Comparison of ENCODE assay signal across 13 cellular contexts in genomic region chr10:93757766-93758509, GRCh38. TPM values are rescaled to one million over a fixed set of nuclear protein-coding genes. Genes with fewer than 3 reads are reported as not detected.
DNase-seq lines count a peak whose midpoint lies in the region; ATAC-seq, FAIRE-seq and TF ChIP-seq lines count a peak whose summit lies in the region.
"Had no signal": no experiment of that assay in that cellular context is flagged by ENCODE, and none has a peak within 500 bp of the region (broad histone marks: within the 10 kb centered on the region; RNA-seq: fewer than 3 reads in every experiment).

Gene LGI1, plus strand, starts transcription at chr10:93757936. Its CDS starts 209 bp downstream, at chr10:93758145.

- no peaks in the 10 kb centered on the region for H3K79me2 ChIP-seq in HepG2 (ENCODE audit: insufficient read depth, low read length)

- H3K27me3 ChIP-seq in liver (ENCODE audit: control insufficient read depth in 4 of 4, insufficient read depth in 4 of 4, low read length in 3 of 4), result no peaks in the 10 kb centered on the region
- peaks cover 0 to 46% of the 10 kb centered on the region in 2 experiments for H3K27me3 ChIP-seq in HepG2 (ENCODE audit: control insufficient read depth in 1 of 2, insufficient read depth in 2 of 2, low read length in 2 of 2)
- H3K27me3 ChIP-seq in esophagus squamous epithelium, result peaks cover 0 to 29% (median 0%) of the 10 kb centered on the region in 4 donors

- POLR2A ChIA-PET in HepG2 (lab: Yijun Ruan, JAX), result no interaction called here

- H3K4me1 Mint-ChIP-seq in neural crest cell, result peaks cover 80% of the 10 kb centered on the region
- H3K4me1 Mint-ChIP-seq: activated naive CD8-positive, alpha-beta T cell treated with anti-CD3 and anti-CD28 coated beads, Interleukin-2, amount 10 ng/mL, durations not matched to agents 7 days and 5 days had no signal

- 44% methylated on average over 17 of the region's 17 CpGs for WGBS in liver
- WGBS in HepG2 (ENCODE audit: low lambda C conversion rate), result 26% methylated on average over 17 of the region's 17 CpGs
- WGBS in esophagus squamous epithelium, 2 donors, result 29 to 39% methylated on average over 11 to 17 of the region's 17 CpGs
- 11% methylated on average over 17 of the region's 17 CpGs for WGBS in urinary bladder

- intact Hi-C loops in HepG2 (cut with micrococcal nuclease; ENCODE audit: unreplicated experiment), result no loop called here
- intact Hi-C loops in esophagus squamous epithelium (cut with DNase I), result no loop called here

- DNase-seq in HepG2 (ENCODE audit: low spot score), result no peak
- DNase-seq in esophagus squamous epithelium (lab: John Stamatoyannopoulos, UW), result no peak
- DNase-seq in neural crest cell (ENCODE audit: low read depth, low spot score), result no peak
- DNase-seq in NCI-H187 (lab: John Stamatoyannopoulos, UW), result no peak
- DNase-seq in AML-193 (lab: John Stamatoyannopoulos, UW), result no peak
- DNase-seq: activated naive CD8-positive, alpha-beta T cell treated with anti-CD3 and anti-CD28 coated beads, Interleukin-2, amount 10 ng/mL, durations not matched to agents 7 days and 5 days; foreskin keratinocyte; NCI-H2029 treated with DMSO at 0.1 percent for 48 hours; stimulated activated CD4-positive, alpha-beta T cell treated with anti-CD3 and anti-CD28 coated beads, Interleukin-4, amount 100 ng/mL, for 1 hour had no signal

- no peak for FAIRE-seq in HepG2 (lab: Jason Lieb, UNC)

- TF ChIP-seq EP300 in HepG2 (IDR thresholded peaks at IDR 0.05; ENCODE audit: low read depth in 2 of 2, low read length in 2 of 2) (no peak), HepG2 (CRISPR knock-in tag; IDR thresholded peaks at IDR 0.05; ENCODE audit: borderline replicate concordance) (no peak)

- peak within 1 kb of the TSS in 1 of 2 donors; percentile 26 for H3K27ac ChIP-seq in liver (ENCODE audit: low read depth in 1 of 2, low read length in 2 of 2)
- H3K27ac ChIP-seq in HepG2 (ENCODE audit: extremely low read length, insufficient read depth, low read length), result no peak within 1 kb of the TSS
- peak within 1 kb of the TSS; percentile 30 to 80 (median 62) for H3K27ac ChIP-seq in esophagus squamous epithelium
- no peak within 1 kb of the TSS for H3K27ac ChIP-seq in urinary bladder (ENCODE audit: low read depth)
- H3K27ac ChIP-seq: foreskin keratinocyte had no signal

- H3K36me3 Mint-ChIP-seq in neural crest cell (ENCODE audit: low read depth), result no peaks in the 10 kb centered on the region
- H3K36me3 Mint-ChIP-seq: activated naive CD8-positive, alpha-beta T cell treated with anti-CD3 and anti-CD28 coated beads, Interleukin-2, amount 10 ng/mL, durations not matched to agents 7 days and 5 days had no signal

- H3K4me3 Mint-ChIP-seq in neural crest cell, result peak within 1 kb of the TSS; percentile 93
- H3K4me3 Mint-ChIP-seq: activated naive CD8-positive, alpha-beta T cell treated with anti-CD3 and anti-CD28 coated beads, Interleukin-2, amount 10 ng/mL, durations not matched to agents 7 days and 5 days had no signal

- H3K9me3 Mint-ChIP-seq in neural crest cell, result no peaks in the 10 kb centered on the region
- H3K9me3 Mint-ChIP-seq: activated naive CD8-positive, alpha-beta T cell treated with anti-CD3 and anti-CD28 coated beads, Interleukin-2, amount 10 ng/mL, durations not matched to agents 7 days and 5 days had no signal

- no peak for TF ChIP-seq RAD21 in liver (IDR thresholded peaks at IDR 0.05)
- no peak for TF ChIP-seq RAD21 in HepG2 (CRISPR knock-in tag; IDR thresholded peaks at IDR 0.05)

- in situ Hi-C loops in HepG2 (cut with HindIII; ENCODE audit: extremely low pct_ligation_motif_present, low pct_unique_long_range_greater_than_20kb), result no loop called here

- peaks cover 18% of the 10 kb centered on the region for H3K27me3 Mint-ChIP-seq in neural crest cell (ENCODE audit: low read depth)

- no peak for TF ChIP-seq POLR2A in HepG2 (IDR thresholded peaks at IDR 0.05; ENCODE audit: insufficient read depth in 1 of 2, low read depth in 2 of 2, low read length in 2 of 2)
- peak in 1 of 4 donors; percentile 12 for TF ChIP-seq POLR2A in esophagus squamous epithelium (IDR thresholded peaks at IDR 0.05)

- H3K4me1 ChIP-seq in liver (ENCODE audit: control insufficient read depth in 4 of 4, insufficient read depth in 4 of 4, low read length in 3 of 4) (peaks cover 0 to 6% (median 2%) of the 10 kb centered on the region in 4 donors), HepG2 (ENCODE audit: insufficient read depth, low read length) (no peaks in the 10 kb centered on the region), esophagus squamous epithelium (peaks cover 0 to 28% (median 8%) of the 10 kb centered on the region in 3 donors), urinary bladder (ENCODE audit: insufficient read depth) (no peaks in the 10 kb centered on the region)
- H3K4me1 ChIP-seq: foreskin keratinocyte had no signal

- no peak within 1 kb of the TSS for H3K4me2 ChIP-seq in HepG2 (ENCODE audit: low read depth, low read length)

- no peaks in the 10 kb centered on the region for H4K20me1 ChIP-seq in HepG2 (ENCODE audit: insufficient read depth, low read length)

- BruUV-seq in HepG2 (replicated peaks; lab: Mats Ljungman, UMichigan), result no TSS peak

- ATAC-seq in HepG2, result no peak
- ATAC-seq in HG03457 (IDR thresholded peaks at IDR 0.05; ENCODE audit: unreplicated experiment), result no peak
- ATAC-seq: foreskin keratinocyte had no signal

- H3K9me3 ChIP-seq in liver (ENCODE audit: control insufficient read depth in 4 of 4, low read length in 3 of 4), result no peaks in the 10 kb centered on the region
- H3K9me3 ChIP-seq in HepG2 (ENCODE audit: low read length), result no peaks in the 10 kb centered on the region
- no peaks in the 10 kb centered on the region for H3K9me3 ChIP-seq in esophagus squamous epithelium

- TF ChIP-seq CTCF in liver (IDR thresholded peaks at IDR 0.05; ENCODE audit: low read depth, low read length, missing input control) (no peak), HepG2 (CRISPR knock-in tag; IDR thresholded peaks at IDR 0.05) (no peak), esophagus squamous epithelium (IDR thresholded peaks at IDR 0.05) (no peak), neural crest cell (conservative IDR thresholded peaks at IDR 0.05) (no peak)

- H3K9ac ChIP-seq in liver (ENCODE audit: low read depth in 1 of 2, low read length in 2 of 2), result peak within 1 kb of the TSS in 1 of 2 donors; percentile 42
- no peak within 1 kb of the TSS for H3K9ac ChIP-seq in HepG2 (ENCODE audit: insufficient read depth, low read depth, low read length)

- H3K4me3 ChIP-seq in liver (ENCODE audit: low read depth in 1 of 3, low read length in 3 of 3) (peak within 1 kb of the TSS in 2 of 3 donors; percentile 13 to 50), HepG2 (replicated peaks in 1 of 3; ENCODE audit: insufficient read depth in 1 of 3, low read depth in 2 of 3, low read length in 3 of 3) (no peak within 1 kb of the TSS), esophagus squamous epithelium (peak within 1 kb of the TSS; percentile 5 to 53 (median 31)), urinary bladder (ENCODE audit: low read depth, low read length) (peak within 1 kb of the TSS; percentile 29)

- H3K36me3 ChIP-seq in liver (ENCODE audit: control insufficient read depth in 4 of 4, insufficient read depth in 3 of 4, low read depth in 1 of 4, low read length in 3 of 4) (no peaks in the 10 kb centered on the region), HepG2 (replicated peaks in 1 of 2; ENCODE audit: control insufficient read depth in 1 of 2, insufficient read depth in 2 of 2, low read length in 2 of 2) (no peaks in the 10 kb centered on the region), esophagus squamous epithelium (no peaks in the 10 kb centered on the region), urinary bladder (ENCODE audit: insufficient read depth) (no peaks in the 10 kb centered on the region)

- CTCF ChIA-PET in HepG2 (lab: Yijun Ruan, JAX; ENCODE audit: low intra/inter-chr PET ratio, low total read pairs), result no interaction called here

- no peak within 1 kb of the TSS for H2AFZ ChIP-seq in HepG2 (ENCODE audit: low read length)

- H3K27ac Mint-ChIP-seq in neural crest cell (ENCODE audit: unreplicated experiment), result peak within 1 kb of the TSS; percentile 93
- H3K27ac Mint-ChIP-seq: activated naive CD8-positive, alpha-beta T cell treated with anti-CD3 and anti-CD28 coated beads, Interleukin-2, amount 10 ng/mL, durations not matched to agents 7 days and 5 days had no signal

TF ChIP-seq in HepG2, 621 proteins besides CTCF, POLR2A, EP300 and RAD21 (continues in another document):
- TF ChIP-seq REPIN1 (CRISPR knock-in tag; IDR thresholded peaks at IDR 0.05; ENCODE audit: borderline replicate concordance, low read depth) (no peak), ZNF740 (CRISPR knock-in tag; IDR thresholded peaks at IDR 0.05) (no peak)

RNA-seq across cellular contexts. Expression of gene LGI1, which starts in this region (rescaled TPM):
- 1 to 10 TPM in 1 of 2 donors, not detected in 1; 1.2 TPM for total RNA-seq in liver
- 1 to 10 TPM in 1 of 2 donors, under 1 TPM in 1; 0.28 to 1.1 TPM for polyA plus RNA-seq in liver
- total RNA-seq in HepG2 (2016; rRNA removed; fragmentation: Illumina TruSeq; extraction: Trizol), result not detected in 2 replicates
- total RNA-seq in HepG2 (2016; cell fraction: cytosol; rRNA removed; fragmentation: Illumina TruSeq; extraction: Trizol; ENCODE audit: low read depth), result not detected in 2 replicates
- total RNA-seq in HepG2 (2016; cell fraction: insoluble cytoplasmic fraction; rRNA removed; fragmentation: Illumina TruSeq; extraction: Trizol), result not detected in 2 replicates
- not detected in 2 replicates for total RNA-seq in HepG2 (2016; cell fraction: membrane; rRNA removed; fragmentation: Illumina TruSeq; extraction: Trizol)
- not detected in 2 replicates for total RNA-seq in HepG2 (2016; cell fraction: nucleus; rRNA removed; fragmentation: Illumina TruSeq; extraction: Trizol)
- not detected in 2 replicates for polyA plus RNA-seq in HepG2 (2011; rRNA removed)
- not detected in 2 replicates for polyA plus RNA-seq in HepG2 (2011; cell fraction: cytosol; rRNA removed)
- polyA plus RNA-seq in HepG2 (2011; cell fraction: nucleus; rRNA removed), result not detected in 2 replicates
- 0.17 TPM in 1 of 2 replicates, not detected in the other for polyA plus RNA-seq in HepG2 (2012)
- not detected in 2 replicates for polyA plus RNA-seq in HepG2 (2016; cell fraction: cytosol; fragmentation: Illumina TruSeq; extraction: Trizol; ENCODE audit: low read depth)
- not detected in 2 replicates for polyA plus RNA-seq in HepG2 (2016; cell fraction: insoluble cytoplasmic fraction; fragmentation: Illumina TruSeq; extraction: Trizol; ENCODE audit: low read depth)
- not detected in 2 replicates for polyA plus RNA-seq in HepG2 (2016; cell fraction: membrane; fragmentation: Illumina TruSeq; extraction: Trizol; ENCODE audit: low read depth)
- polyA plus RNA-seq in HepG2 (2016; cell fraction: nucleus; fragmentation: Illumina TruSeq; extraction: Trizol; ENCODE audit: insufficient read depth, low read depth), result not detected in 2 replicates
- not detected in 2 replicates for polyA minus RNA-seq in HepG2 (2011; rRNA and poly(A)+ RNA removed; ENCODE audit: low replicate concordance)
- not detected in 2 replicates for polyA minus RNA-seq in HepG2 (2011; cell fraction: cytosol; rRNA and poly(A)+ RNA removed)
- not detected in 2 replicates for polyA minus RNA-seq in HepG2 (2011; cell fraction: nucleus; rRNA and poly(A)+ RNA removed)
- total RNA-seq in esophagus squamous epithelium, result 1 to 10 TPM in 1 of 4 donors, under 1 TPM in 1, not detected in 2; 0.41 to 2.9 TPM
- 22.6 and 23.6 TPM in 2 replicates for total RNA-seq in neural crest cell
- 11.2 TPM for total RNA-seq in urinary bladder
- 1.8 TPM for polyA plus RNA-seq in urinary bladder
- total RNA-seq: A673; activated naive CD8-positive, alpha-beta T cell treated with anti-CD3 and anti-CD28 coated beads, Interleukin-2, amount 10 ng/mL, durations not matched to agents 7 days and 5 days; foreskin keratinocyte had no signal
- polyA plus RNA-seq: foreskin keratinocyte had no signal

Comparison
In these comparisons a context has a peak if more than half of its experiments do, and no peak if none do; other contexts are left out.
1. H3K4me3 ChIP-seq: peak in liver (2 of 3), esophagus squamous epithelium (4 of 4) and urinary bladder (single experiment); none in HepG2 (0 of 3).
2. H3K27ac ChIP-seq: peak in esophagus squamous epithelium (4 of 4); none in HepG2 (single experiment) and urinary bladder (single experiment).